11 cellular contexts compared by ENCODE assay signal in genomic region chr9:136626740-136627642, GRCh38. TPM values are rescaled to one million over a fixed set of nuclear protein-coding genes. Genes with fewer than 3 reads are reported as not detected.
DNase-seq lines count a peak whose midpoint lies in the region; ATAC-seq and TF ChIP-seq lines count a peak whose summit lies in the region.
"Had no signal": no experiment of that assay in that cellular context is flagged by ENCODE, and none has a peak within 500 bp of the region (broad histone marks: within the 10 kb centered on the region; RNA-seq: fewer than 3 reads in every experiment).

No MANE protein-coding gene starts in this region.

- H3K9me3 ChIP-seq in tibial artery = no peaks in the 10 kb centered on the region
- H3K9me3 ChIP-seq in spleen = no peaks in the 10 kb centered on the region
- no peaks in the 10 kb centered on the region for H3K9me3 ChIP-seq in psoas muscle

- H3K4me1 ChIP-seq in foreskin keratinocyte (peaks cover 36% of the 10 kb centered on the region), tibial artery (peaks cover 5 to 53% (median 43%) of the 10 kb centered on the region in 4 donors), spleen (peaks cover 21 to 98% (median 65%) of the 10 kb centered on the region in 6 donors), psoas muscle (peaks cover 21% of the 10 kb centered on the region)

- H3K4me3 ChIP-seq in tibial artery (no peak overlapping the region), spleen (no peak overlapping the region), psoas muscle (no peak overlapping the region)

- peak; percentile 78 for TF ChIP-seq CTCF in foreskin keratinocyte (conservative IDR thresholded peaks at IDR 0.05)
- no peak for TF ChIP-seq CTCF in tibial artery (IDR thresholded peaks at IDR 0.05)
- TF ChIP-seq CTCF in spleen (IDR thresholded peaks at IDR 0.05 in 8 of 11, conservative IDR thresholded peaks at IDR 0.05 in 3 of 11) = no peak
- TF ChIP-seq CTCF in psoas muscle (IDR thresholded peaks at IDR 0.05) = no peak

- peak; percentile 48 for DNase-seq in NCI-H82 (lab: John Stamatoyannopoulos, UW)
- no peak for DNase-seq in NCI-H82 treated with DMSO at 0.1 percent for 48 hours (lab: John Stamatoyannopoulos, UW; ENCODE audit: unreplicated experiment)
- DNase-seq in NCI-H748 (lab: John Stamatoyannopoulos, UW; ENCODE audit: unreplicated experiment) = peak; percentile 94
- DNase-seq in foreskin keratinocyte = no peak
- no peak for DNase-seq in tibial artery
- no peak for DNase-seq in spleen
- DNase-seq in GOT3 (lab: John Stamatoyannopoulos, UW) = no peak
- no peak for DNase-seq in psoas muscle
- DNase-seq: ACHN; activated T-cell treated with anti-CD3 and anti-CD28 coated beads, Interleukin-2, amount 50 U/mL, for 24 hours; central memory CD4-positive, alpha-beta T cell had no signal

- peaks cover 6% of the 10 kb centered on the region for H3K27me3 ChIP-seq in foreskin keratinocyte
- peaks cover 0 to 4% of the 10 kb centered on the region in 2 donors for H3K27me3 ChIP-seq in tibial artery
- peaks cover 0 to 68% (median 4%) of the 10 kb centered on the region in 7 donors for H3K27me3 ChIP-seq in spleen (replicated peaks in 1 of 7)
- H3K27me3 ChIP-seq in psoas muscle (ENCODE audit: insufficient read depth in 3 of 3, low read length in 2 of 3) = peaks cover 0 to 2% (median 0%) of the 10 kb centered on the region in 3 donors

- 79 to 86% (median 83%) methylated on average over 16 to 25 of the region's 25 CpGs for WGBS in spleen, 5 donors
- WGBS in psoas muscle, 3 donors = 79 to 84% (median 80%) methylated on average over 23 to 25 of the region's 25 CpGs

- TF ChIP-seq POLR2A in spleen (IDR thresholded peaks at IDR 0.05) = no peak

- intact Hi-C loops in tibial artery (cut with DNase I; ENCODE audit: low total_unique reads) (loop anchor here (10.0 kb wide), 1 partner anchor 52 kb away; no protein-coding TSS in a partner anchor), spleen (cut with DNase I; ENCODE audit: low total_unique reads) (no loop called here), psoas muscle (cut with DNase I) (no loop called here)

- ATAC-seq in foreskin keratinocyte = peak; percentile 39
- ATAC-seq in psoas muscle = no peak

- H3K27ac ChIP-seq in foreskin keratinocyte (no peak overlapping the region), tibial artery (peak overlapping the region; percentile 42 to 77), spleen (no peak overlapping the region), psoas muscle (no peak overlapping the region)

- H3K36me3 ChIP-seq in tibial artery (no peaks in the 10 kb centered on the region), spleen (no peaks in the 10 kb centered on the region), psoas muscle (ENCODE audit: insufficient read depth in 1 of 2, low read depth in 1 of 2) (no peaks in the 10 kb centered on the region)

RNA-seq across cellular contexts. Expression of gene EGFL7, which starts 35.7 kb away (rescaled TPM):
- total RNA-seq in foreskin keratinocyte = 14.7 and 16.4 TPM in 2 replicates
- 19.5 and 25.1 TPM in 2 replicates for polyA plus RNA-seq in foreskin keratinocyte
- 100 to 1,000 TPM; 132 to 246 (median 179) TPM for total RNA-seq in spleen
- polyA plus RNA-seq in spleen = 100 to 1,000 TPM; 169 to 522 (median 409) TPM
- total RNA-seq in psoas muscle = 10 to 100 TPM; 47.0 to 55.3 (median 48.8) TPM
- 10 to 100 TPM; 34.7 to 73.4 (median 48.4) TPM for polyA plus RNA-seq in psoas muscle

Comparison
In these comparisons a context has a peak if more than half of its experiments do, and no peak if none do; other contexts are left out.
1. DNase-seq: peak in NCI-H82 (single experiment) and NCI-H748 (single experiment); none in NCI-H82 treated with DMSO at 0.1 percent for 48 hours (single experiment), foreskin keratinocyte (0 of 2), tibial artery (0 of 2), spleen (single experiment), GOT3 (single experiment) and psoas muscle (0 of 2).
2. H3K27ac ChIP-seq: peak in tibial artery (2 of 2); none in foreskin keratinocyte (single experiment), spleen (0 of 8) and psoas muscle (single experiment).